11 cellular contexts compared by ENCODE assay signal in the genomic region with DNA sequence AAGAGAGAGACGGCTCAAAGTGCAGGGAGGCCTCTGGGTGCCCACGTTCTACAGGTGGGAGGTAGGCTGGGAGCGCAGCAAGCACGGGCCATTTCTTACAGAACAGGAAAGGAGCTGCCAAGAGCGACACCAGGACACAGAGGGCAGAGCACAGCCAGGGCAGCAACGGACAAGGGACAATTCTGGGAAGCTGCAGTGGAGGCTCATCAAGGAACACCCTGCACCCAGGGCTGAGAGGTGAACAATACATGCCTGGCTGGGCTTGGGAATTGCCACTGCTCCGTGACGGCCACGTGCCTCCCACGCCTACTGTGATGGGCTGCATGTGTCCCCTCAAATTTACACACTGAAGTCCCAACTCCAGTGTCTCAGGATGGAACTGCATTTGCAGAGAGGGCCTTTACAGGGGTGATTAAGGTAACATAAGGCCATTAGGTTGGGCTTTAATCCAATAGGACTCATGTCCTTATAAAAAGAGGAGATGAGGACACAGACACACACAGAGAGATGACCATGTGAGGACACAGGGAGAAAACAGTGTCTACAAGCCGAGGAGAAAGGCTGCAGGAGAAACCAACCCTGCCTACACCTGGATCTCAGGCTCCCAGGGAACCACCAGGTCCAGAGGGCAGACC. TPM values are rescaled to one million over a fixed set of nuclear protein-coding genes. Genes with fewer than 3 reads are reported as not detected.
A peak's percentile ranks its signal among the peaks of the same experiment; 100 is the strongest.
DNase-seq lines count a peak whose midpoint lies in the region; ATAC-seq and TF ChIP-seq lines count a peak whose summit lies in the region.
"Had no signal": no experiment of that assay in that cellular context is flagged by ENCODE, and none has a peak within 500 bp of the region (broad histone marks: within the 10 kb centered on the region; RNA-seq: fewer than 3 reads in every experiment).

No MANE protein-coding gene starts in this region.

- H3K36me3 Mint-ChIP-seq in activated naive CD8-positive, alpha-beta T cell treated with anti-CD3 and anti-CD28 coated beads for 36 hours, result peaks cover 24% of the 10 kb centered on the region
- peaks cover 3% of the 10 kb centered on the region for H3K36me3 Mint-ChIP-seq in activated naive CD8-positive, alpha-beta T cell treated with anti-CD3 and anti-CD28 coated beads, Interleukin-2, amount 50 U/mL, for 24 hours (ENCODE audit: low read depth)

- H4K91ac ChIP-seq in neuronal stem cell (ENCODE audit: low read depth, low read length, poor library complexity), result no peak overlapping the region

- no peaks in the 10 kb centered on the region for H3K9me2 ChIP-seq in GM23248 (ENCODE audit: insufficient read depth)

- intact Hi-C loops in heart left ventricle (cut with DNase I) (no loop called here), uterus (cut with DNase I; ENCODE audit: low total_unique reads) (no loop called here)

- H2BK120ac ChIP-seq in neuronal stem cell (ENCODE audit: low read depth, low read length), result no peak overlapping the region

- peak overlapping the region; percentile 56 to 88 (median 78) for H3K27ac ChIP-seq in heart left ventricle
- no peak overlapping the region for H3K27ac ChIP-seq in neuronal stem cell (replicated peaks; ENCODE audit: low read length)
- peak overlapping the region; percentile 45 to 49 for H3K27ac ChIP-seq in uterus
- H3K27ac ChIP-seq in GM23248, result no peak overlapping the region

- H4K8ac ChIP-seq in neuronal stem cell (ENCODE audit: low read depth, low read length), result no peak overlapping the region

- TF ChIP-seq CTCF in heart left ventricle (IDR thresholded peaks at IDR 0.05) (no peak), uterus (IDR thresholded peaks at IDR 0.05) (no peak)

- H3K4me2 ChIP-seq in neuronal stem cell (ENCODE audit: insufficient read depth, low read length, poor library complexity, severe bottlenecking) (no peak overlapping the region), GM23248 (ENCODE audit: unreplicated experiment) (no peak overlapping the region)

- no peaks in the 10 kb centered on the region for H4K20me1 ChIP-seq in GM23248 (ENCODE audit: insufficient read depth)

- H3K9me3 ChIP-seq in heart left ventricle (no peaks in the 10 kb centered on the region), neuronal stem cell (replicated peaks in 1 of 2; ENCODE audit: control insufficient read depth in 2 of 2, insufficient read depth in 1 of 2, low read depth in 1 of 2, low read length in 2 of 2) (no peaks in the 10 kb centered on the region), uterus (no peaks in the 10 kb centered on the region), GM23248 (ENCODE audit: low read depth) (no peaks in the 10 kb centered on the region)

- H2BK5ac ChIP-seq in neuronal stem cell (ENCODE audit: low read length), result no peak overlapping the region

- in situ Hi-C loops in GM23248 (cut with MboI), result no loop called here

- H3K36me3 ChIP-seq in heart left ventricle, result peaks cover 0 to 47% (median 34%) of the 10 kb centered on the region in 9 donors
- H3K36me3 ChIP-seq in neuronal stem cell (replicated peaks in 1 of 2; ENCODE audit: control insufficient read depth in 2 of 2, insufficient read depth in 2 of 2, low read length in 2 of 2), result no peaks in the 10 kb centered on the region
- H3K36me3 ChIP-seq in uterus, result no peaks in the 10 kb centered on the region
- no peaks in the 10 kb centered on the region for H3K36me3 ChIP-seq in GM23248 (ENCODE audit: low read depth)

- H3F3A ChIP-seq in GM23248 (ENCODE audit: insufficient read depth), result peaks cover 22% of the 10 kb centered on the region

- H2BK15ac ChIP-seq in neuronal stem cell (ENCODE audit: low read length), result peak overlapping the region; percentile 16

- H3K4ac ChIP-seq in neuronal stem cell (ENCODE audit: low read length), result no peak overlapping the region

- peaks cover 32% of the 10 kb centered on the region for H3K4me1 Mint-ChIP-seq in activated naive CD8-positive, alpha-beta T cell treated with anti-CD3 and anti-CD28 coated beads for 36 hours
- H3K4me1 Mint-ChIP-seq in activated naive CD8-positive, alpha-beta T cell treated with anti-CD3 and anti-CD28 coated beads, Interleukin-2, amount 50 U/mL, for 24 hours, result peaks cover 13% of the 10 kb centered on the region

- DNase-seq in activated naive CD8-positive, alpha-beta T cell treated with anti-CD3 and anti-CD28 coated beads for 36 hours, result no peak
- DNase-seq in activated naive CD8-positive, alpha-beta T cell treated with anti-CD3 and anti-CD28 coated beads, Interleukin-2, amount 50 U/mL, for 24 hours, result no peak
- DNase-seq in heart left ventricle (peak in 4 of 5 donors; percentile 41 to 84 (median 62)), neuronal stem cell (ENCODE audit: low spot score) (no peak), uterus (no peak), GM23248 (no peak), UCSD-AML1 (lab: John Stamatoyannopoulos, UW; ENCODE audit: unreplicated experiment) (no peak)
- DNase-seq: amniotic stem cell; effector CD4-positive, alpha-beta T cell had no signal

- H3K4me3 ChIP-seq in heart left ventricle (no peak overlapping the region), neuronal stem cell (ENCODE audit: low read length in 2 of 2) (no peak overlapping the region), uterus (no peak overlapping the region), GM23248 (no peak overlapping the region)

- peaks cover 94% of the 10 kb centered on the region for H3K79me2 ChIP-seq in GM23248 (ENCODE audit: insufficient read depth)

- H2AFZ ChIP-seq in neuronal stem cell (ENCODE audit: low read length) (no peak overlapping the region), GM23248 (no peak overlapping the region)

- H3K79me1 ChIP-seq in neuronal stem cell (ENCODE audit: low read depth, low read length), result no peaks in the 10 kb centered on the region

- H3K9me3 Mint-ChIP-seq in activated naive CD8-positive, alpha-beta T cell treated with anti-CD3 and anti-CD28 coated beads for 36 hours, result no peaks in the 10 kb centered on the region
- H3K9me3 Mint-ChIP-seq in activated naive CD8-positive, alpha-beta T cell treated with anti-CD3 and anti-CD28 coated beads, Interleukin-2, amount 50 U/mL, for 24 hours, result no peaks in the 10 kb centered on the region
- H3K9me3 Mint-ChIP-seq: WTC11 had no signal

- TF ChIP-seq POLR2A in heart left ventricle (IDR thresholded peaks at IDR 0.05), result no peak
- TF ChIP-seq POLR2A in uterus (IDR thresholded peaks at IDR 0.05), result no peak

- no peak overlapping the region for H2BK12ac ChIP-seq in neuronal stem cell (ENCODE audit: low read length)

- no peak overlapping the region for H3K9ac ChIP-seq in neuronal stem cell (ENCODE audit: low read depth, low read length, poor library complexity)
- H3K9ac ChIP-seq in GM23248, result no peak overlapping the region

- H3K23ac ChIP-seq in neuronal stem cell (ENCODE audit: low read depth, low read length, poor library complexity), result no peak overlapping the region

- H3K27ac Mint-ChIP-seq in activated naive CD8-positive, alpha-beta T cell treated with anti-CD3 and anti-CD28 coated beads for 36 hours, result peak overlapping the region; percentile 18
- no peak overlapping the region for H3K27ac Mint-ChIP-seq in activated naive CD8-positive, alpha-beta T cell treated with anti-CD3 and anti-CD28 coated beads, Interleukin-2, amount 50 U/mL, for 24 hours

- H3K27me3 ChIP-seq in heart left ventricle (no peaks in the 10 kb centered on the region), neuronal stem cell (ENCODE audit: control insufficient read depth in 3 of 3, insufficient read depth in 3 of 3, low read depth in 1 of 3, low read length in 3 of 3) (peaks cover 0 to 1% (median 0%) of the 10 kb centered on the region in 3 experiments), uterus (no peaks in the 10 kb centered on the region), GM23248 (replicated peaks; ENCODE audit: insufficient read depth) (no peaks in the 10 kb centered on the region)

- H3K14ac ChIP-seq in neuronal stem cell (ENCODE audit: low read length), result peak overlapping the region; percentile 27

- WGBS in heart left ventricle, 4 donors, result 45 to 53% (median 49%) methylated on average over 10 to 11 of the region's 11 CpGs
- WGBS in neuronal stem cell (ENCODE audit: extremely low coverage in 2 of 2, insufficient read length in 2 of 2, insufficient replicate concordance in 1 of 2), 2 donors, result no CpG with 5 or more reads among the region's 11 CpGs
- WGBS in GM23248 (ENCODE audit: low coverage in 1 of 2, low lambda C conversion rate in 2 of 2, missing lambda C conversion rate in 2 of 2), 2 experiments, result 82 to 84% methylated on average over 11 of the region's 11 CpGs

- no peak overlapping the region for H3K18ac ChIP-seq in neuronal stem cell (ENCODE audit: low read length)

- peak overlapping the region; percentile 30 for H3K4me3 Mint-ChIP-seq in activated naive CD8-positive, alpha-beta T cell treated with anti-CD3 and anti-CD28 coated beads for 36 hours
- no peak overlapping the region for H3K4me3 Mint-ChIP-seq in activated naive CD8-positive, alpha-beta T cell treated with anti-CD3 and anti-CD28 coated beads, Interleukin-2, amount 50 U/mL, for 24 hours
- H3K4me3 Mint-ChIP-seq: WTC11 had no signal

- peak overlapping the region; percentile 40 for H2AK5ac ChIP-seq in neuronal stem cell (ENCODE audit: low read depth, low read length)

- ATAC-seq in activated naive CD8-positive, alpha-beta T cell treated with anti-CD3 and anti-CD28 coated beads, Interleukin-2, amount 50 U/mL, for 24 hours, result no peak
- ATAC-seq in heart left ventricle (peak; percentile 87 to 93 (median 90)), HG03025 (IDR thresholded peaks at IDR 0.05; ENCODE audit: low FRiP score, unreplicated experiment) (no peak)
- ATAC-seq: WTC11 had no signal

- H3K4me1 ChIP-seq in heart left ventricle (peaks cover 0 to 70% (median 55%) of the 10 kb centered on the region in 12 donors), neuronal stem cell (ENCODE audit: control insufficient read depth in 2 of 2, insufficient read depth in 1 of 2, low read depth in 1 of 2, low read length in 2 of 2) (peaks cover 5 to 14% of the 10 kb centered on the region in 2 donors), uterus (no peaks in the 10 kb centered on the region), GM23248 (ENCODE audit: insufficient read depth) (peaks cover 21% of the 10 kb centered on the region)

- H3K27me3 Mint-ChIP-seq in activated naive CD8-positive, alpha-beta T cell treated with anti-CD3 and anti-CD28 coated beads for 36 hours, result no peaks in the 10 kb centered on the region
- H3K27me3 Mint-ChIP-seq in activated naive CD8-positive, alpha-beta T cell treated with anti-CD3 and anti-CD28 coated beads, Interleukin-2, amount 50 U/mL, for 24 hours, result no peaks in the 10 kb centered on the region

RNA-seq across cellular contexts. Expression of gene SERPINB6, which starts 13.6 kb away (rescaled TPM):
- total RNA-seq in activated naive CD8-positive, alpha-beta T cell treated with anti-CD3 and anti-CD28 coated beads for 36 hours, result 10 to 100 TPM; 54.9 to 56.0 TPM
- total RNA-seq in heart left ventricle (100 to 1,000 TPM; 168 to 246 (median 188) TPM), uterus (100 to 1,000 TPM in 3 of 4 donors, 10 to 100 TPM in 1; 84.9 to 266 (median 203) TPM)
- polyA plus RNA-seq in heart left ventricle (100 to 1,000 TPM; 146 to 157 TPM), GM23248 (2016; fragmentation: Nextera tagmentation; extraction: Ambion mirVana) (149 and 153 TPM in 2 replicates)
- 8.4 TPM for polyA plus RNA-seq in neuronal stem cell (2013, experiment 1 of 2)
- polyA plus RNA-seq in neuronal stem cell (2013, experiment 2 of 2), result 9.3 TPM
- total RNA-seq in GM23248 (2014; rRNA removed; shearing (Covaris generic)), result 95.7 and 141 TPM in 2 replicates

RNA-seq across cellular contexts. Expression of gene NQO2, which starts 41.9 kb away (rescaled TPM):
- 10 to 100 TPM; 12.8 to 13.7 TPM for total RNA-seq in activated naive CD8-positive, alpha-beta T cell treated with anti-CD3 and anti-CD28 coated beads for 36 hours
- total RNA-seq in heart left ventricle (10 to 100 TPM; 37.0 to 76.0 (median 62.8) TPM), uterus (10 to 100 TPM in 3 of 4 donors, 1 to 10 TPM in 1; 7.8 to 50.3 (median 21.6) TPM)
- polyA plus RNA-seq in heart left ventricle (10 to 100 TPM; 40.8 to 85.4 TPM), GM23248 (2016; fragmentation: Nextera tagmentation; extraction: Ambion mirVana) (61.0 and 64.2 TPM in 2 replicates)
- polyA plus RNA-seq in neuronal stem cell (2013, experiment 1 of 2), result 28.9 TPM
- polyA plus RNA-seq in neuronal stem cell (2013, experiment 2 of 2), result 28.0 TPM
- 26.2 and 29.6 TPM in 2 replicates for total RNA-seq in GM23248 (2014; rRNA removed; shearing (Covaris generic))

RNA-seq across cellular contexts. Expression of gene SERPINB9, which starts 54.7 kb away (rescaled TPM):
- total RNA-seq in activated naive CD8-positive, alpha-beta T cell treated with anti-CD3 and anti-CD28 coated beads for 36 hours, result 10 to 100 TPM; 51.3 to 51.4 TPM
- total RNA-seq in heart left ventricle (10 to 100 TPM in 1 of 9 donors, 1 to 10 TPM in 8; 2.1 to 16.7 (median 5.4) TPM), uterus (10 to 100 TPM in 2 of 4 donors, 1 to 10 TPM in 2; 8.7 to 17.7 (median 10.8) TPM)
- polyA plus RNA-seq in heart left ventricle (1 to 10 TPM; 2.1 to 2.7 TPM), GM23248 (2016; fragmentation: Nextera tagmentation; extraction: Ambion mirVana) (0.91 and 1.1 TPM in 2 replicates)
- polyA plus RNA-seq in neuronal stem cell (2013, experiment 1 of 2), result 0.96 TPM
- polyA plus RNA-seq in neuronal stem cell (2013, experiment 2 of 2), result 1.1 TPM
- total RNA-seq in GM23248 (2014; rRNA removed; shearing (Covaris generic)), result 1.1 and 2.4 TPM in 2 replicates

Comparison
In these comparisons a context has a peak if more than half of its experiments do, and no peak if none do; other contexts are left out.
1. DNase-seq: peak in heart left ventricle (4 of 5); none in activated naive CD8-positive, alpha-beta T cell treated with anti-CD3 and anti-CD28 coated beads for 36 hours (single experiment), activated naive CD8-positive, alpha-beta T cell treated with anti-CD3 and anti-CD28 coated beads, Interleukin-2, amount 50 U/mL, for 24 hours (single experiment), neuronal stem cell (single experiment), uterus (0 of 2), GM23248 (single experiment) and UCSD-AML1 (single experiment).
2. ATAC-seq: peak in heart left ventricle (4 of 4); none in activated naive CD8-positive, alpha-beta T cell treated with anti-CD3 and anti-CD28 coated beads, Interleukin-2, amount 50 U/mL, for 24 hours (single experiment) and HG03025 (single experiment).
3. H3K27ac ChIP-seq: peak in heart left ventricle (12 of 12) and uterus (2 of 2); none in neuronal stem cell (single experiment) and GM23248 (single experiment).